In the genomic region with DNA sequence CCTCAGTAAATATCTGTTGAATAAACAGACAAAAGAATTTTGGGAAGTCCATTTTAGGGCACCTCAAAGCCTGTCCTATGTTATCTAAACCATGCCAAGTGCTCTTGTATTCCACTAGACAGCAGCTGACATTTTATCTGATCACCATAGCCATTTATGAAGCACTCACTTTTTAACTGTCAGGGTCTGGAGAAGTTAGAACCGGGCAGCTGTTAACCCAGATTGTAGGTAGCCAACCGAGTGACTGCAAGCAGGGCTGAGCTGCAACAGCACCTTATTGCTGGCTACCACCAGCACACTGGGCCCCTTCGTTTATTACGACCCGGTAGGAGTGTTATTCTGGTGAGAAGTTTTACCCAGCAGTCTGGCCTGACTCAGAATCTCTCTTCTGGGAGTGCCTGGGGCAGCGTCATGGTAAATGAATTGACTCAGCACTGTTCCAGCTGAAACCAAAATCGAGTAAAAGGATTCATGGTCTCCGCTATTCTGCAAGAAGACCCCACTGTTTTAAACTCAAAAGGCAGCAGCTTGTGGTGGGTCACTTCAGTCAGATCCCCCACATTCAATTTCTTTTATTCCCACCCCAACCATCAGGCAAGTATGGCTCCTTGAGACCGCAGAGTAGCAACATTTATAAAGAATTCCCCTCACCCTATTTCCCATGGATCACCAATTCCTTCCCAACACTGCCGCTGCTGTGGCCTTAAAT, we compare ENCODE assay signal across 8 cellular contexts. TPM values are rescaled to one million over a fixed set of nuclear protein-coding genes. Genes with fewer than 3 reads are reported as not detected.
DNase-seq lines count a peak whose midpoint lies in the region; ATAC-seq and TF ChIP-seq lines count a peak whose summit lies in the region.

No MANE protein-coding gene starts in this region.

- WGBS in ectodermal cell, 2 experiments, result 85 to 87% methylated on average over 10 of the region's 10 CpGs

- DNase-seq in GM10266 (ENCODE audit: extremely low spot score) (peak; percentile 45), hypothalamus (lab: John Stamatoyannopoulos, UW) (no peak), NCI-H146 (lab: John Stamatoyannopoulos, UW) (no peak)
- DNase-seq in T-helper 2 cell treated with Interferon-gamma antibody and Interleukin-4, amounts not matched to agents 5 μg/mL and 100 μg/mL, for 36 hours (ENCODE audit: low spot score), result peak; percentile 66

- H3K27ac Mint-ChIP-seq in T-helper 2 cell treated with Interferon-gamma antibody and Interleukin-4, amounts not matched to agents 5 μg/mL and 100 μg/mL, for 36 hours, result peak overlapping the region; percentile 88

- no peak overlapping the region for H3K27ac ChIP-seq in ectodermal cell (ENCODE audit: insufficient read depth, low read depth, low read length, poor library complexity, severe bottlenecking)
- H3K27ac ChIP-seq in neutrophil, result peak overlapping the region; percentile 55

- no peak for TF ChIP-seq CTCF in GM10266 (IDR thresholded peaks at IDR 0.05; ENCODE audit: control insufficient read depth, insufficient read depth, low read depth, missing control alignments)
- TF ChIP-seq CTCF in neutrophil (IDR thresholded peaks at IDR 0.05), result no peak

- H3K27me3 Mint-ChIP-seq in T-helper 2 cell treated with Interferon-gamma antibody and Interleukin-4, amounts not matched to agents 5 μg/mL and 100 μg/mL, for 36 hours (ENCODE audit: low read depth), result no peaks in the 10 kb centered on the region

- H3K36me3 Mint-ChIP-seq in T-helper 2 cell treated with Interferon-gamma antibody and Interleukin-4, amounts not matched to agents 5 μg/mL and 100 μg/mL, for 36 hours (ENCODE audit: low read depth), result peaks cover 21% of the 10 kb centered on the region

- ATAC-seq in GM19395 (IDR thresholded peaks at IDR 0.05; ENCODE audit: unreplicated experiment), result no peak
- ATAC-seq in GM18511 (IDR thresholded peaks at IDR 0.05; ENCODE audit: unreplicated experiment), result no peak

- no peaks in the 10 kb centered on the region for H3K9me3 ChIP-seq in ectodermal cell (ENCODE audit: control insufficient read depth, low read length)
- H3K9me3 ChIP-seq in neutrophil, result no peaks in the 10 kb centered on the region

- H3K27me3 ChIP-seq in ectodermal cell (ENCODE audit: control insufficient read depth, insufficient read depth, low read length, poor library complexity, severe bottlenecking) (no peaks in the 10 kb centered on the region), neutrophil (no peaks in the 10 kb centered on the region)

- H3K4me3 Mint-ChIP-seq in T-helper 2 cell treated with Interferon-gamma antibody and Interleukin-4, amounts not matched to agents 5 μg/mL and 100 μg/mL, for 36 hours, result peak overlapping the region; percentile 86

- H3K36me3 ChIP-seq in ectodermal cell (ENCODE audit: control insufficient read depth, insufficient read depth, low read length) (no peaks in the 10 kb centered on the region), neutrophil (peaks cover 5% of the 10 kb centered on the region)

- H3K9me3 Mint-ChIP-seq in T-helper 2 cell treated with Interferon-gamma antibody and Interleukin-4, amounts not matched to agents 5 μg/mL and 100 μg/mL, for 36 hours, result no peaks in the 10 kb centered on the region

- H3K4me3 ChIP-seq in ectodermal cell (ENCODE audit: insufficient read depth, low read depth, low read length) (peak overlapping the region; percentile 97), neutrophil (ENCODE audit: low read depth in 1 of 2, low read length in 1 of 2) (no peak overlapping the region)

- peaks cover 66% of the 10 kb centered on the region for H3K4me1 Mint-ChIP-seq in T-helper 2 cell treated with Interferon-gamma antibody and Interleukin-4, amounts not matched to agents 5 μg/mL and 100 μg/mL, for 36 hours (ENCODE audit: low read depth)

- peaks cover 17% of the 10 kb centered on the region for H3K4me1 ChIP-seq in ectodermal cell (ENCODE audit: control insufficient read depth, insufficient read depth, low read length)
- H3K4me1 ChIP-seq in neutrophil (ENCODE audit: control insufficient read depth in 1 of 2, insufficient read depth in 1 of 2, low read depth in 1 of 2, low read length in 1 of 2), result peaks cover 55 to 59% of the 10 kb centered on the region in 2 experiments

RNA-seq across cellular contexts. Expression of a gene that starts 1.7 kb away (rescaled TPM):
- 257 TPM for polyA plus RNA-seq in ectodermal cell (2013, experiment 1 of 4)
- 228 TPM for polyA plus RNA-seq in ectodermal cell (2013, experiment 2 of 4)
- 169 TPM for polyA plus RNA-seq in ectodermal cell (2013, experiment 3 of 4)
- 196 TPM for polyA plus RNA-seq in ectodermal cell (2013, experiment 4 of 4)

RNA-seq across cellular contexts. Expression of a gene that starts 42.2 kb away (rescaled TPM):
- polyA plus RNA-seq in ectodermal cell (2013, experiment 1 of 4), result 31.3 TPM
- 26.5 TPM for polyA plus RNA-seq in ectodermal cell (2013, experiment 2 of 4)
- 23.0 TPM for polyA plus RNA-seq in ectodermal cell (2013, experiment 3 of 4)
- polyA plus RNA-seq in ectodermal cell (2013, experiment 4 of 4), result 24.4 TPM

Comparison
In these comparisons a context has a peak if more than half of its experiments do, and no peak if none do; other contexts are left out.
1. DNase-seq: peak in GM10266 (single experiment) and T-helper 2 cell treated with Interferon-gamma antibody and Interleukin-4, amounts not matched to agents 5 μg/mL and 100 μg/mL, for 36 hours (single experiment); none in hypothalamus (0 of 51) and NCI-H146 (single experiment).